Comparison of ENCODE assay signal across 11 cellular contexts in genomic region chr17:64327201-64327930, GRCh38.
DNase-seq lines count a peak whose midpoint lies in the region; ATAC-seq and TF ChIP-seq lines count a peak whose summit lies in the region.
"Had no signal": no experiment of that assay in that cellular context is flagged by ENCODE, and none has a peak within 500 bp of the region (broad histone marks: within the 10 kb centered on the region; RNA-seq: fewer than 3 reads in every experiment).

No MANE protein-coding gene starts in this region.

- H3K27me3 ChIP-seq in heart left ventricle (no peaks in the 10 kb centered on the region), prostate gland (replicated peaks; ENCODE audit: insufficient read depth) (no peaks in the 10 kb centered on the region)
- H3K27me3 ChIP-seq: BE2C, cardiac muscle cell had no signal

- TF ChIP-seq POLR2A in heart left ventricle (IDR thresholded peaks at IDR 0.05) (no peak), prostate gland (IDR thresholded peaks at IDR 0.05) (no peak)

- intact Hi-C loops in heart left ventricle (cut with DNase I): loop anchor here in 4 of 10 donors (2.0 to 5.0 kb wide), 5 partner anchors 17 to 61 kb away; no protein-coding TSS in a partner anchor
- intact Hi-C loops in prostate gland (cut with DNase I): loop anchor here (1.0 to 10.0 kb wide), 3 partner anchors 12 to 177 kb away; partner anchors contain the start of genes CEP95 and DDX5
- intact Hi-C loops in mucosa of descending colon (cut with DNase I, micrococcal nuclease): no loop called here

- H3K27ac ChIP-seq in C4-2B: peak overlapping the region; percentile 55
- peak overlapping the region; percentile 72 to 91 (median 85) for H3K27ac ChIP-seq in heart left ventricle
- peak overlapping the region; percentile 58 to 64 for H3K27ac ChIP-seq in prostate gland
- H3K27ac ChIP-seq: cardiac muscle cell had no signal

- H3K4me3 ChIP-seq in heart left ventricle (no peak overlapping the region), prostate gland (no peak overlapping the region), mucosa of descending colon (no peak overlapping the region)
- H3K4me3 ChIP-seq: cardiac muscle cell had no signal

- TF ChIP-seq CTCF in C4-2B (conservative IDR thresholded peaks at IDR 0.05) (no peak), heart left ventricle (IDR thresholded peaks at IDR 0.05) (no peak), prostate gland (IDR thresholded peaks at IDR 0.05) (no peak), mucosa of descending colon (IDR thresholded peaks at IDR 0.05) (no peak)

- DNase-seq in SHP77 treated with DMSO at 0.1 percent for 48 hours (lab: John Stamatoyannopoulos, UW) (peak; percentile 20), heart left ventricle (peak; percentile 67 to 84 (median 77)), prostate gland (ENCODE audit: low spot score) (no peak), mucosa of descending colon (no peak), NCI-H2227 treated with DMSO at 0.1 percent for 48 hours (lab: John Stamatoyannopoulos, UW) (no peak)
- DNase-seq: stimulated activated CD4-positive, alpha-beta T cell treated with anti-CD3 and anti-CD28 coated beads, Interleukin-2, amount 100 ng/mL, for 24 hours had no signal

- H3K36me3 ChIP-seq in heart left ventricle (peaks cover 0 to 40% (median 21%) of the 10 kb centered on the region in 9 donors), prostate gland (no peaks in the 10 kb centered on the region), mucosa of descending colon (ENCODE audit: low read depth) (no peaks in the 10 kb centered on the region)
- H3K36me3 ChIP-seq: BE2C, cardiac muscle cell had no signal

- 50 to 60% (median 56%) methylated on average over 6 of the region's 6 CpGs for WGBS in heart left ventricle, 4 donors
- 6% methylated on average over 6 of the region's 6 CpGs for WGBS in prostate gland

- peaks cover 5 to 89% (median 57%) of the 10 kb centered on the region in 12 donors for H3K4me1 ChIP-seq in heart left ventricle
- H3K4me1 ChIP-seq in prostate gland (replicated peaks): no peaks in the 10 kb centered on the region
- no peaks in the 10 kb centered on the region for H3K4me1 ChIP-seq in mucosa of descending colon (ENCODE audit: low read depth)

- ATAC-seq in heart left ventricle (peak; percentile 61 to 76 (median 66)), mucosa of descending colon (no peak), HG02623 (IDR thresholded peaks at IDR 0.05; ENCODE audit: unreplicated experiment) (no peak), GM18870 (IDR thresholded peaks at IDR 0.05; ENCODE audit: unreplicated experiment) (no peak)

- H3K9me3 ChIP-seq in heart left ventricle (peaks cover 0 to 5% (median 0%) of the 10 kb centered on the region in 12 donors), prostate gland (no peaks in the 10 kb centered on the region), mucosa of descending colon (no peaks in the 10 kb centered on the region)
- H3K9me3 ChIP-seq: BE2C had no signal

Comparison
In these comparisons a context has a peak if more than half of its experiments do, and no peak if none do; other contexts are left out.
1. DNase-seq: peak in SHP77 treated with DMSO at 0.1 percent for 48 hours (single experiment) and heart left ventricle (5 of 5); none in prostate gland (single experiment), mucosa of descending colon (0 of 3) and NCI-H2227 treated with DMSO at 0.1 percent for 48 hours (single experiment).
2. ATAC-seq: peak in heart left ventricle (4 of 4); none in mucosa of descending colon (single experiment), HG02623 (single experiment) and GM18870 (single experiment).
3. Peak in every context shown above with its lines, with median percentiles within 50 percentile points of each other: H3K27ac ChIP-seq.